In genomic region chr12:69423037-69423905, GRCh38 we compare ENCODE assay signal across 32 cellular contexts.
"Had no signal": no experiment of that assay in that cellular context is flagged by ENCODE, and none has a peak within 500 bp of the region (broad histone marks: within the 10 kb centered on the region; RNA-seq: fewer than 3 reads in every experiment).

No MANE protein-coding gene starts in this region.

- H3K27ac ChIP-seq: adrenal gland, body of pancreas, breast epithelium, SJCRH30, SK-N-MC had no signal

- H3K4me3 ChIP-seq: adrenal gland, body of pancreas, breast epithelium, SJCRH30, SK-N-MC had no signal

- FAIRE-seq: astrocyte, TTC549 had no signal

- ATAC-seq: activated CD4-positive, alpha-beta T cell treated with anti-CD3 and anti-CD28 coated beads for 36 hours; activated CD4-positive, CD25-positive, alpha-beta regulatory T cell treated with anti-CD3 and anti-CD28 coated beads, Interleukin-2, amount 50 U/mL, for 24 hours; activated CD8-positive, alpha-beta T cell treated with anti-CD3 and anti-CD28 coated beads, Interleukin-2, amount 10 ng/mL, durations not matched to agents 7 days and 5 days; activated naive CD4-positive, alpha-beta T cell treated with anti-CD3 and anti-CD28 coated beads, Interleukin-2, amount 50 U/mL, for 72 hours; body of pancreas; Panc1; WTC11 had no signal

- H3K4me1 ChIP-seq: adrenal gland, breast epithelium, SJCRH30 had no signal

- H3K9me3 ChIP-seq: adrenal gland, body of pancreas, breast epithelium, SJCRH30 had no signal

- H3K36me3 ChIP-seq: adrenal gland, breast epithelium, SJCRH30 had no signal

- DNase-seq: activated CD4-positive, alpha-beta T cell treated with anti-CD3 and anti-CD28 coated beads for 36 hours; activated CD4-positive, alpha-beta T cell treated with anti-CD3 and anti-CD28 coated beads, Interleukin-2, amount 10 ng/mL, durations not matched to agents 7 days and 5 days; activated CD4-positive, alpha-beta T cell treated with anti-CD3 and anti-CD28 coated beads, Interleukin-2, amount 50 U/mL, for 48 hours; activated CD8-positive, alpha-beta T cell treated with anti-CD3 and anti-CD28 coated beads, Interleukin-2, amount 10 ng/mL, durations not matched to agents 7 days and 5 days; activated gamma-delta T cell treated with Interleukin-2 at 50 U/mL for 16 hours; activated naive CD4-positive, alpha-beta T cell treated with anti-CD3 and anti-CD28 coated beads for 36 hours; activated T-cell treated with anti-CD3 and anti-CD28 coated beads, Interleukin-2, amount 50 U/mL, for 24 hours; body of pancreas; NCI-H1092 treated with DMSO at 0.1 percent for 48 hours; NCI-H1417; NCI-H146; NCI-H187; NCI-H2029 treated with DMSO at 0.1 percent for 48 hours; NCI-H2107; NCI-H2171; NCI-H2227 treated with DMSO at 0.1 percent for 48 hours; NCI-H446; NCI-H510A treated with DMSO at 0.1 percent for 48 hours; NCI-H526 treated with DMSO at 0.1 percent for 48 hours; NCI-H774; SHP77; SJCRH30; T1000 had no signal

- H3K27me3 ChIP-seq: adrenal gland, body of pancreas, breast epithelium, SJCRH30 had no signal
